Comparison of ENCODE assay signal across 20 cellular contexts in genomic region chr11:14503023-14503422, GRCh38. TPM values are rescaled to one million over a fixed set of nuclear protein-coding genes. Genes with fewer than 3 reads are reported as not detected.
A peak's percentile ranks its signal among the peaks of the same experiment; 100 is the strongest.
DNase-seq lines count a peak whose midpoint lies in the region; ATAC-seq and TF ChIP-seq lines count a peak whose summit lies in the region.
"Had no signal": no experiment of that assay in that cellular context is flagged by ENCODE, and none has a peak within 500 bp of the region (broad histone marks: within the 10 kb centered on the region; RNA-seq: fewer than 3 reads in every experiment).

No MANE protein-coding gene starts in this region.

- no peaks in the 10 kb centered on the region for H3K27me3 Mint-ChIP-seq in WTC11 (ENCODE audit: low read depth)

- no peak overlapping the region for H3K4me3 Mint-ChIP-seq in WTC11

- H3K4me3 ChIP-seq in AG10803 (ENCODE audit: low read length) = no peak overlapping the region
- H3K4me3 ChIP-seq: GM12878, SJSA1 had no signal

- H3K9me3 Mint-ChIP-seq in WTC11 = no peaks in the 10 kb centered on the region

- peak; percentile 41 for DNase-seq in AG10803 (ENCODE audit: low read depth)
- peak; percentile 24 for DNase-seq in EH (ENCODE audit: low read depth)
- no peak for DNase-seq in WTC11 (ENCODE audit: low spot score)
- peak; percentile 34 for DNase-seq in iris pigment epithelial cell (ENCODE audit: low read depth)
- no peak for DNase-seq in DMS79 (lab: John Stamatoyannopoulos, UW)
- DNase-seq in inferior parietal cortex (ENCODE audit: extremely low spot score) = no peak
- DNase-seq: DND-41; GDM1; KG1; NCI-H1048; NCI-H1436 treated with DMSO at 0.1 percent for 48 hours; NCI-H2029 treated with DMSO at 0.1 percent for 48 hours; NCI-H2171 treated with DMSO at 0.1 percent for 48 hours; NCI-H446 treated with DMSO at 0.1 percent for 48 hours; NK-92 treated with Interleukin-12 subunit alpha and Interleukin-12 subunit beta, amount 100 ng/mL, for 24 hours; RPMI8226 had no signal

- H3K36me3 Mint-ChIP-seq in WTC11 = peaks cover 37% of the 10 kb centered on the region

- peak overlapping the region; percentile 53; the same call in 1 of the 2 replicates for H3K27ac Mint-ChIP-seq in WTC11

- ATAC-seq in WTC11 (no peak), HG03439 (IDR thresholded peaks at IDR 0.05; ENCODE audit: unreplicated experiment) (no peak)
- ATAC-seq: GM12878, HCT116 had no signal

- CTCF ChIA-PET in WTC11 (lab: Charles Lee) = no interaction called here

- POLR2A ChIA-PET in WTC11 (lab: Charles Lee) = interaction anchor here (0.7 to 1.0 kb wide), 2 partner anchors 11 to 212 kb away, joined by 3 read pairs; no protein-coding TSS in a partner anchor

- no peak for TF ChIP-seq CTCF in AG10803 (conservative IDR thresholded peaks at IDR 0.05; ENCODE audit: low read length)
- TF ChIP-seq CTCF in WTC11 (IDR thresholded peaks at IDR 0.05) = no peak

- H3K4me1 Mint-ChIP-seq in WTC11 = peaks cover 4% of the 10 kb centered on the region

TF ChIP-seq in WTC11, 78 proteins besides CTCF, POLR2A, EP300 and RAD21 (continues in another document):
- TF ChIP-seq ZNF121 (CRISPR knock-in tag; IDR thresholded peaks at IDR 0.05) (no peak), AR (CRISPR knock-in tag; IDR thresholded peaks at IDR 0.05) (no peak), SMAD3 (CRISPR knock-in tag; IDR thresholded peaks at IDR 0.05; ENCODE audit: borderline replicate concordance) (no peak), SMAD4 (CRISPR knock-in tag; IDR thresholded peaks at IDR 0.05) (no peak), USF1 (CRISPR knock-in tag; IDR thresholded peaks at IDR 0.05) (no peak), HMGXB4 (CRISPR knock-in tag; IDR thresholded peaks at IDR 0.05) (no peak), IRF1 (CRISPR knock-in tag; IDR thresholded peaks at IDR 0.05) (no peak), ZNF219 (CRISPR knock-in tag; IDR thresholded peaks at IDR 0.05; ENCODE audit: borderline replicate concordance) (no peak), STAT6 (CRISPR knock-in tag; conservative IDR thresholded peaks at IDR 0.05; ENCODE audit: low read depth) (no peak), ZNF281 (CRISPR knock-in tag; IDR thresholded peaks at IDR 0.05) (no peak), CDX4 (CRISPR knock-in tag; IDR thresholded peaks at IDR 0.05; ENCODE audit: borderline replicate concordance) (no peak), USF2 (CRISPR knock-in tag; IDR thresholded peaks at IDR 0.05) (no peak)

RNA-seq across cellular contexts. Expression of gene COPB1, which starts 3.4 kb away (rescaled TPM):
- 67.9 to 76.3 TPM (median 75.6 TPM) in 3 replicates for total RNA-seq in WTC11 (2021)

RNA-seq across cellular contexts. Expression of gene PSMA1, which starts 17.2 kb away (rescaled TPM):
- 139 to 143 TPM (median 140 TPM) in 3 replicates for total RNA-seq in WTC11 (2021)

Comparison
In these comparisons a context has a peak if more than half of its experiments do, and no peak if none do; other contexts are left out.
1. DNase-seq: peak in AG10803 (single experiment), EH (single experiment) and iris pigment epithelial cell (single experiment); none in WTC11 (single experiment), DMS79 (single experiment) and inferior parietal cortex (single experiment).